In the genomic region with DNA sequence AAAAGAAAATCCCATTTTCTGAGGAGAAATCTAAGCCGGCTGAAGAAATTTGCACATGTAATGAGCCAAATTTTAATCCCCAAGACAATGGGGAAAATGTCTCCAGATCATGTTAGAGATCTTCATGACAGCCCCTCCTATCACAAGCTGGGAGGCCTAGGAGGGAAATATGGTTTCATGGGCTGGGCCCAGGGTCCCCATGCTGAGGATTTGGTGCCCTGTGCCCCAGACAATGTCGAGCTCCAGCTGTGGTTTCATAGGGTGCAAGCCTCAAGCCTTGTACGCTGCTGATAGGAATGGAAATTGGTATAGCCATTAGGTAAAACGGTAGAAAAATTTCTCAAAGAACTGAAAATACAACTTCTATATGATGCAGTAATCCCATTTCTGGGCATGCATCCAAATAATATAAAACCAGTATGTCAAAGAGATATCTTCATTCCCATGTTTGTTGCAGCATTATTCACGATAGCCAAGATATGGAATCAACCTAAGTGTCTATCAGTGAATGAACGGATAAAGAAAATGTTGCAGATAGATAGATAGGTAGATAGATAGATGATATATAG, we compare ENCODE assay signal across 29 cellular contexts.
"Had no signal": no experiment of that assay in that cellular context is flagged by ENCODE, and none has a peak within 500 bp of the region (broad histone marks: within the 10 kb centered on the region; RNA-seq: fewer than 3 reads in every experiment).

No MANE protein-coding gene starts in this region.

- H3K4me3 Mint-ChIP-seq: activated CD4-positive, alpha-beta memory T cell treated with anti-CD3 and anti-CD28 coated beads for 36 hours; activated CD4-positive, alpha-beta T cell treated with anti-CD3 and anti-CD28 coated beads for 36 hours; activated CD4-positive, alpha-beta T cell treated with anti-CD3 and anti-CD28 coated beads, Interleukin-2, amount 10 ng/mL, durations not matched to agents 24 days and 14 days; activated CD8-positive, alpha-beta memory T cell treated with anti-CD3 and anti-CD28 coated beads, Interleukin-2, amount 10 ng/mL, durations not matched to agents 7 days and 5 days; activated CD8-positive, alpha-beta T cell treated with anti-CD3 and anti-CD28 coated beads, Interleukin-2, amount 10 ng/mL, durations not matched to agents 7 days and 5 days; activated naive CD4-positive, alpha-beta T cell treated with anti-CD3 and anti-CD28 coated beads for 36 hours; activated naive CD4-positive, alpha-beta T cell treated with anti-CD3 and anti-CD28 coated beads, Interleukin-2, amount 50 U/mL, for 24 hours; activated naive CD8-positive, alpha-beta T cell treated with anti-CD3 and anti-CD28 coated beads for 36 hours; activated naive CD8-positive, alpha-beta T cell treated with anti-CD3 and anti-CD28 coated beads, Interleukin-2, amount 50 U/mL, for 24 hours; activated T-helper 1 cell treated with anti-CD3 and anti-CD28 coated beads, Interleukin-12 subunit alpha, Interleukin-12 subunit beta, Interleukin-2, Interleukin-4 antibody, amounts not matched to agents 30 ng/mL and 10 ng/mL and 1 ng/mL, durations not matched to agents 14 hours and 24 hours and 36 hours; T-cell; T-helper 1 cell treated with Interleukin-12 subunit alpha and Interleukin-12 subunit beta and Interleukin-4 antibody, amounts not matched to agents 30 μg/mL and 1 μg/mL, for 36 hours had no signal

- DNase-seq: activated CD4-positive, alpha-beta memory T cell treated with anti-CD3 and anti-CD28 coated beads for 36 hours; activated CD4-positive, alpha-beta T cell treated with anti-CD3 and anti-CD28 coated beads for 36 hours; activated CD4-positive, alpha-beta T cell treated with anti-CD3 and anti-CD28 coated beads, Interleukin-2, amount 10 ng/mL, durations not matched to agents 24 days and 14 days; activated CD4-positive, CD25-positive, alpha-beta regulatory T cell; activated CD4-positive, CD25-positive, alpha-beta regulatory T cell treated with anti-CD3 and anti-CD28 coated beads, Interleukin-2, amount 50 U/mL, for 72 hours; activated CD8-positive, alpha-beta memory T cell treated with anti-CD3 and anti-CD28 coated beads, Interleukin-2, amount 10 ng/mL, durations not matched to agents 7 days and 5 days; activated CD8-positive, alpha-beta memory T cell treated with anti-CD3 and anti-CD28 coated beads, Interleukin-2, amount 50 U/mL, for 4 hours; activated CD8-positive, alpha-beta T cell treated with anti-CD3 and anti-CD28 coated beads, Interleukin-2, amount 10 ng/mL, durations not matched to agents 7 days and 5 days; activated effector memory CD4-positive, alpha-beta T cell treated with anti-CD3 and anti-CD28 coated beads, Interleukin-2, amount 50 U/mL, for 16 hours; activated naive CD4-positive, alpha-beta T cell treated with anti-CD3 and anti-CD28 coated beads for 36 hours; activated naive CD8-positive, alpha-beta T cell treated with anti-CD3 and anti-CD28 coated beads for 36 hours; activated naive CD8-positive, alpha-beta T cell treated with anti-CD3 and anti-CD28 coated beads, Interleukin-2, amount 50 U/mL, for 24 hours; activated T-cell treated with anti-CD3 and anti-CD28 coated beads, Interleukin-2, amount 50 U/mL, for 1 hour; activated T-cell treated with anti-CD3 and anti-CD28 coated beads, Interleukin-2, amount 50 U/mL, for 48 hours; adrenal gland; amygdala; aorta; body of pancreas; caudate nucleus; colonic mucosa; effector CD8-positive, alpha-beta T cell; foreskin fibroblast; head of caudate nucleus; T-cell had no signal

- H3K27me3 ChIP-seq: adrenal gland, body of pancreas, colonic mucosa had no signal

- H3K9me3 Mint-ChIP-seq: activated CD4-positive, alpha-beta memory T cell treated with anti-CD3 and anti-CD28 coated beads for 36 hours; activated CD4-positive, alpha-beta T cell treated with anti-CD3 and anti-CD28 coated beads, Interleukin-2, amount 10 ng/mL, durations not matched to agents 24 days and 14 days; activated naive CD4-positive, alpha-beta T cell treated with anti-CD3 and anti-CD28 coated beads for 36 hours; activated naive CD8-positive, alpha-beta T cell treated with anti-CD3 and anti-CD28 coated beads for 36 hours; activated naive CD8-positive, alpha-beta T cell treated with anti-CD3 and anti-CD28 coated beads, Interleukin-2, amount 50 U/mL, for 24 hours; activated T-helper 1 cell treated with anti-CD3 and anti-CD28 coated beads, Interleukin-12 subunit alpha, Interleukin-12 subunit beta, Interleukin-2, Interleukin-4 antibody, amounts not matched to agents 30 ng/mL and 10 ng/mL and 1 ng/mL, durations not matched to agents 14 hours and 24 hours and 36 hours; activated T-helper 2 cell treated with anti-CD3 and anti-CD28 coated beads, Interferon-gamma antibody, Interleukin-2, Interleukin-4, amounts not matched to agents 10 μg/mL and 5 μg/mL and 100 μg/mL, durations not matched to agents 14 hours and 24 hours and 36 hours; T-helper 1 cell treated with Interleukin-12 subunit alpha and Interleukin-12 subunit beta and Interleukin-4 antibody, amounts not matched to agents 30 μg/mL and 1 μg/mL, for 36 hours had no signal

- H3K4me1 ChIP-seq: body of pancreas, colonic mucosa had no signal

- H3K36me3 ChIP-seq: adrenal gland, colonic mucosa had no signal

- H3K9me3 ChIP-seq: adrenal gland, body of pancreas, colonic mucosa had no signal

- H3K4me1 Mint-ChIP-seq: activated CD4-positive, alpha-beta T cell treated with anti-CD3 and anti-CD28 coated beads for 36 hours; activated CD4-positive, alpha-beta T cell treated with anti-CD3 and anti-CD28 coated beads, Interleukin-2, amount 10 ng/mL, durations not matched to agents 24 days and 14 days; activated CD8-positive, alpha-beta memory T cell treated with anti-CD3 and anti-CD28 coated beads, Interleukin-2, amount 10 ng/mL, durations not matched to agents 7 days and 5 days; activated naive CD4-positive, alpha-beta T cell treated with anti-CD3 and anti-CD28 coated beads, Interleukin-2, amount 50 U/mL, for 24 hours; activated naive CD8-positive, alpha-beta T cell treated with anti-CD3 and anti-CD28 coated beads for 36 hours; activated naive CD8-positive, alpha-beta T cell treated with anti-CD3 and anti-CD28 coated beads, Interleukin-2, amount 50 U/mL, for 24 hours; T-cell had no signal

- H3K4me3 ChIP-seq: adrenal gland, body of pancreas, colonic mucosa had no signal

- ATAC-seq: activated CD4-positive, alpha-beta T cell treated with anti-CD3 and anti-CD28 coated beads for 36 hours; activated CD8-positive, alpha-beta memory T cell treated with anti-CD3 and anti-CD28 coated beads, Interleukin-2, amount 10 ng/mL, durations not matched to agents 7 days and 5 days; activated CD8-positive, alpha-beta T cell treated with anti-CD3 and anti-CD28 coated beads, Interleukin-2, amount 10 ng/mL, durations not matched to agents 7 days and 5 days; activated naive CD8-positive, alpha-beta T cell treated with anti-CD3 and anti-CD28 coated beads, Interleukin-2, amount 50 U/mL, for 24 hours; body of pancreas; esophagus mucosa; T-cell had no signal

- H3K36me3 Mint-ChIP-seq: activated CD4-positive, alpha-beta memory T cell treated with anti-CD3 and anti-CD28 coated beads for 36 hours; activated CD8-positive, alpha-beta memory T cell treated with anti-CD3 and anti-CD28 coated beads, Interleukin-2, amount 10 ng/mL, durations not matched to agents 7 days and 5 days; activated naive CD4-positive, alpha-beta T cell treated with anti-CD3 and anti-CD28 coated beads, Interleukin-2, amount 50 U/mL, for 24 hours; activated naive CD8-positive, alpha-beta T cell treated with anti-CD3 and anti-CD28 coated beads for 36 hours; T-cell had no signal

- H3K27ac Mint-ChIP-seq: activated CD4-positive, alpha-beta memory T cell treated with anti-CD3 and anti-CD28 coated beads for 36 hours; activated CD4-positive, alpha-beta T cell treated with anti-CD3 and anti-CD28 coated beads for 36 hours; activated CD4-positive, alpha-beta T cell treated with anti-CD3 and anti-CD28 coated beads, Interleukin-2, amount 10 ng/mL, durations not matched to agents 24 days and 14 days; activated CD8-positive, alpha-beta memory T cell treated with anti-CD3 and anti-CD28 coated beads, Interleukin-2, amount 10 ng/mL, durations not matched to agents 7 days and 5 days; activated CD8-positive, alpha-beta T cell treated with anti-CD3 and anti-CD28 coated beads, Interleukin-2, amount 10 ng/mL, durations not matched to agents 7 days and 5 days; activated naive CD4-positive, alpha-beta T cell treated with anti-CD3 and anti-CD28 coated beads for 36 hours; activated naive CD4-positive, alpha-beta T cell treated with anti-CD3 and anti-CD28 coated beads, Interleukin-2, amount 50 U/mL, for 24 hours; activated naive CD8-positive, alpha-beta T cell treated with anti-CD3 and anti-CD28 coated beads for 36 hours; activated naive CD8-positive, alpha-beta T cell treated with anti-CD3 and anti-CD28 coated beads, Interleukin-2, amount 50 U/mL, for 24 hours; activated T-helper 1 cell treated with anti-CD3 and anti-CD28 coated beads, Interleukin-12 subunit alpha, Interleukin-12 subunit beta, Interleukin-2, Interleukin-4 antibody, amounts not matched to agents 30 ng/mL and 10 ng/mL and 1 ng/mL, durations not matched to agents 14 hours and 24 hours and 36 hours; activated T-helper 2 cell treated with anti-CD3 and anti-CD28 coated beads, Interferon-gamma antibody, Interleukin-2, Interleukin-4, amounts not matched to agents 10 μg/mL and 5 μg/mL and 100 μg/mL, durations not matched to agents 14 hours and 24 hours and 36 hours; T-cell; T-helper 1 cell treated with Interleukin-12 subunit alpha and Interleukin-12 subunit beta and Interleukin-4 antibody, amounts not matched to agents 30 μg/mL and 1 μg/mL, for 36 hours had no signal

- H3K27me3 Mint-ChIP-seq: activated CD4-positive, alpha-beta memory T cell treated with anti-CD3 and anti-CD28 coated beads for 36 hours; activated CD4-positive, alpha-beta T cell treated with anti-CD3 and anti-CD28 coated beads, Interleukin-2, amount 10 ng/mL, durations not matched to agents 24 days and 14 days; activated CD8-positive, alpha-beta memory T cell treated with anti-CD3 and anti-CD28 coated beads, Interleukin-2, amount 10 ng/mL, durations not matched to agents 7 days and 5 days had no signal
